Comparison of ENCODE assay signal across 12 cellular contexts in the genomic region with DNA sequence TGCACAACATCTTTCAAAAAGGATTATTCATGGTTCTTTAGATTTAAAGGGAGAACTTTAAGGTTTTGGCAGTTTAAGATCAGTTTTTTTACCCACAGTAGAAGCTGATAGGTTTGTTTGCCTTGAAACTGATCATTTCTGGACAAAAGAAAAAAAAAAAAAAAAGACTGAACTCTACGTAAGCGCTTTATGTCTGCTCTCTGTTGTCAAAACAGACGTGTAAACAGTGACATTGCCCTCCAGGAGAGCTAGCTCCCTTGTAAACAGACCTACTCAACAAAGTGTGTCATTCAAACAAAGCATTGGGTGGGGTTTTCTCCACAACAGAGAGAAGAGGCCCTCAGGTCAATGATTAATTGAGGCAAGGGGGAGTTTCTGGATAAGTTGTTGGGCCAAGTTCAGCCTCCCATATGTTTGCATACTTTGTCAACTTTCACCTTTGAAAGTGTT.
DNase-seq lines count a peak whose midpoint lies in the region; ATAC-seq lines count a peak whose summit lies in the region.
"Had no signal": no experiment of that assay in that cellular context is flagged by ENCODE, and none has a peak within 500 bp of the region (broad histone marks: within the 10 kb centered on the region; RNA-seq: fewer than 3 reads in every experiment).

No MANE protein-coding gene starts in this region.

- H3K4me3 ChIP-seq in mesenchymal stem cell (ENCODE audit: insufficient read depth in 1 of 2, low read depth in 1 of 2, low read length in 2 of 2), result no peak overlapping the region

- H2BK5ac ChIP-seq in mesenchymal stem cell (ENCODE audit: low read depth, low read length, poor library complexity, severe bottlenecking), result no peak overlapping the region

- no peak overlapping the region for H3K18ac ChIP-seq in mesenchymal stem cell (ENCODE audit: low read depth in 1 of 2, low read length in 2 of 2)

- no peak overlapping the region for H3K4me2 ChIP-seq in mesenchymal stem cell (ENCODE audit: low read length, poor library complexity, severe bottlenecking)

- H2BK120ac ChIP-seq in mesenchymal stem cell (ENCODE audit: low read depth, low read length), result no peak overlapping the region

- no peak overlapping the region for H3K9ac ChIP-seq in mesenchymal stem cell (ENCODE audit: low read length)

- peak overlapping the region; percentile 39 for H3K27ac ChIP-seq in mesenchymal stem cell (ENCODE audit: low read length, poor library complexity, severe bottlenecking)

- H3K36me3 ChIP-seq in mesenchymal stem cell (ENCODE audit: control insufficient read depth in 1 of 2, insufficient read depth in 2 of 2, low read depth in 1 of 2, low read length in 2 of 2), result no peaks in the 10 kb centered on the region

- H3K14ac ChIP-seq in mesenchymal stem cell (ENCODE audit: low read length in 2 of 2), result no peak overlapping the region

- no peak overlapping the region for H4K91ac ChIP-seq in mesenchymal stem cell (ENCODE audit: low read length)

- H3K23ac ChIP-seq in mesenchymal stem cell (ENCODE audit: low read length in 2 of 2), result no peak overlapping the region

- H2AFZ ChIP-seq in mesenchymal stem cell (ENCODE audit: low read depth, low read length), result no peak overlapping the region

- DNase-seq in ELR (ENCODE audit: low read depth) (peak; percentile 17), NCI-H1417 treated with DMSO at 0.1 percent for 48 hours (lab: John Stamatoyannopoulos, UW) (peak; percentile 40), SW480 (ENCODE audit: low spot score) (peak; percentile 87), mesenchymal stem cell (peak; percentile 80), NOMO-1 treated with DMSO at 0.1 percent for 48 hours (lab: John Stamatoyannopoulos, UW; ENCODE audit: unreplicated experiment) (no peak)
- no peak for DNase-seq in stimulated activated naive CD4-positive, alpha-beta T cell (lab: John Stamatoyannopoulos, UW)
- DNase-seq: activated CD4-positive, alpha-beta T cell treated with anti-CD3 and anti-CD28 coated beads for 36 hours; activated naive CD8-positive, alpha-beta T cell treated with anti-CD3 and anti-CD28 coated beads, Interleukin-2, amount 10 ng/mL, durations not matched to agents 7 days and 5 days; CD4-positive, alpha-beta T cell; stimulated activated naive CD4-positive, alpha-beta T cell treated with Interleukin-2 at 50 U/mL for 16 hours had no signal

- H3K79me1 ChIP-seq in mesenchymal stem cell (replicated peaks; ENCODE audit: low read length, poor library complexity, severe bottlenecking), result no peaks in the 10 kb centered on the region

- no peak for ATAC-seq in HG02588 (IDR thresholded peaks at IDR 0.05; ENCODE audit: unreplicated experiment)
- no peak for ATAC-seq in HG03039 (IDR thresholded peaks at IDR 0.05; ENCODE audit: unreplicated experiment)
- ATAC-seq: activated CD4-positive, alpha-beta T cell treated with anti-CD3 and anti-CD28 coated beads for 36 hours had no signal

- no peaks in the 10 kb centered on the region for H3K27me3 ChIP-seq in mesenchymal stem cell (ENCODE audit: control insufficient read depth in 1 of 2, insufficient read depth in 1 of 2, low read length in 2 of 2)

- H2BK12ac ChIP-seq in mesenchymal stem cell (ENCODE audit: low read length in 2 of 2), result no peak overlapping the region

- H3K4ac ChIP-seq in mesenchymal stem cell (ENCODE audit: low read depth in 1 of 2, low read length in 2 of 2), result no peak overlapping the region

- no peak overlapping the region for H4K8ac ChIP-seq in mesenchymal stem cell (ENCODE audit: low read length)

- no CpG with 5 or more reads among the region's 3 CpGs for WGBS in mesenchymal stem cell

- no peak overlapping the region for H2BK15ac ChIP-seq in mesenchymal stem cell (ENCODE audit: low read depth, poor library complexity, severe bottlenecking)

- no peaks in the 10 kb centered on the region for H3K4me1 ChIP-seq in mesenchymal stem cell (ENCODE audit: control insufficient read depth, insufficient read depth, low read depth, low read length)

- H3K9me3 ChIP-seq in mesenchymal stem cell (ENCODE audit: control insufficient read depth, low read length), result no peaks in the 10 kb centered on the region

- no peak overlapping the region for H2AK5ac ChIP-seq in mesenchymal stem cell (ENCODE audit: low read length, severe bottlenecking)

Comparison
In these comparisons a context has a peak if more than half of its experiments do, and no peak if none do; other contexts are left out.
1. DNase-seq: peak in ELR (single experiment), NCI-H1417 treated with DMSO at 0.1 percent for 48 hours (single experiment), SW480 (single experiment) and mesenchymal stem cell (single experiment); none in stimulated activated naive CD4-positive, alpha-beta T cell (0 of 6) and NOMO-1 treated with DMSO at 0.1 percent for 48 hours (single experiment).